ENCODE assay signal across 14 cellular contexts in genomic region chr3:43542328-43543043, GRCh38.
"Had no signal": no experiment of that assay in that cellular context is flagged by ENCODE, and none has a peak within 500 bp of the region (broad histone marks: within the 10 kb centered on the region; RNA-seq: fewer than 3 reads in every experiment).

No MANE protein-coding gene starts in this region.

- H3K4me3 ChIP-seq: dorsolateral prefrontal cortex, lung, tibial artery had no signal

- DNase-seq: activated CD4-positive, alpha-beta T cell treated with anti-CD3 and anti-CD28 coated beads, Interleukin-2, amount 10 ng/mL, durations not matched to agents 24 days and 14 days; activated effector memory CD4-positive, alpha-beta T cell treated with anti-CD3 and anti-CD28 coated beads, Interleukin-2, amount 50 U/mL, for 16 hours; brain microvascular endothelial cell; cerebellar nuclear complex; dorsolateral prefrontal cortex; left cardiac atrium; midbrain; naive B cell; retina; stimulated activated CD4-positive, alpha-beta T cell treated with anti-CD3 and anti-CD28 coated beads, Interleukin-4, amount 100 ng/mL, for 4 hours; SW 1271; tibial artery; WERI-Rb-1 had no signal

- ATAC-seq: left cardiac atrium had no signal

- H3K27ac ChIP-seq: brain microvascular endothelial cell, dorsolateral prefrontal cortex, tibial artery, WERI-Rb-1 had no signal

- H3K4me1 ChIP-seq: tibial artery had no signal

- H3K27me3 ChIP-seq: brain microvascular endothelial cell, dorsolateral prefrontal cortex, tibial artery had no signal

- H3K9me3 ChIP-seq: tibial artery had no signal

- H3K36me3 ChIP-seq: brain microvascular endothelial cell, WERI-Rb-1 had no signal
